Comparison of ENCODE assay signal across 8 cellular contexts in genomic region chr7:7934945-7935344, GRCh38.
"Had no signal": no experiment of that assay in that cellular context is flagged by ENCODE, and none has a peak within 500 bp of the region (broad histone marks: within the 10 kb centered on the region; RNA-seq: fewer than 3 reads in every experiment).

No MANE protein-coding gene starts in this region.

- H3K27ac Mint-ChIP-seq: HFFc6, IgD-negative memory B cell had no signal

- H3K9me3 ChIP-seq: HAP-1 had no signal

- H3K36me3 ChIP-seq: HAP-1 had no signal

- DNase-seq: GOT3, H7, HFFc6 had no signal

- H3K27ac ChIP-seq: HL-60 had no signal

- H3K27me3 Mint-ChIP-seq: IgD-negative memory B cell had no signal

- H3K4me3 Mint-ChIP-seq: HFFc6, IgD-negative memory B cell had no signal

- H3K4me3 ChIP-seq: HAP-1 had no signal

- ATAC-seq: HCT116, HepG2 had no signal

- H3K9me3 Mint-ChIP-seq: HFFc6, IgD-negative memory B cell had no signal
